1 cellular context compared by ENCODE assay signal in genomic region chr10:21572578-21572977, GRCh38.
TF ChIP-seq lines count a peak whose summit lies in the region.

No MANE protein-coding gene starts in this region.

TF ChIP-seq in WTC11, 78 proteins besides CTCF, POLR2A, EP300 and RAD21 (continued from another document):
- TF ChIP-seq ARID4B (CRISPR knock-in tag; IDR thresholded peaks at IDR 0.05; ENCODE audit: borderline replicate concordance), result no peak
- TF ChIP-seq AR (CRISPR knock-in tag; IDR thresholded peaks at IDR 0.05), result no peak
- no peak for TF ChIP-seq ATF6 (CRISPR knock-in tag; IDR thresholded peaks at IDR 0.05)
